Comparison of ENCODE assay signal across 20 cellular contexts in the genomic region with DNA sequence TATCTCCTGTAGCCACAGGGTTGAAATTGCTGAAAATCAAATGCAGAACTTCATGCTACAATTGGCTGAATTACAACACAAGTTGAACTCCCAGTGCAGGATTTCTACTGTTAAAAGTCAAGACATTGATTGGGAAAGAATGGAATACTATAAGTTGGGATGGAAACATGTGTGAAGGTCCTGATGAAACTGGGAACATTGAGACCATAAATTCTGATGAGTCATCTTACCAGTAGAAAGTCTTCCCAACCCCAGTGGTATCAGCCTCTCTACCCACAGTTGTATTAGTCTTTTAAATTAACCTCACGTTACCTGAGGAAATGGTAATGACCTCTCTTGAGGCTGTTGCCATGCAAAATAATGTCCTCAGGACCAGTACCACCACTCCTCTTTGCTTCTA. TPM values are rescaled to one million over a fixed set of nuclear protein-coding genes. Genes with fewer than 3 reads are reported as not detected.
DNase-seq lines count a peak whose midpoint lies in the region; ATAC-seq, FAIRE-seq and TF ChIP-seq lines count a peak whose summit lies in the region.
"Had no signal": no experiment of that assay in that cellular context is flagged by ENCODE, and none has a peak within 500 bp of the region (broad histone marks: within the 10 kb centered on the region; RNA-seq: fewer than 3 reads in every experiment).

No MANE protein-coding gene starts in this region.

- no peaks in the 10 kb centered on the region for H3K36me3 Mint-ChIP-seq in GM23338 (ENCODE audit: low read depth)
- H3K36me3 Mint-ChIP-seq in activated CD4-positive, alpha-beta memory T cell treated with anti-CD3 and anti-CD28 coated beads, Interleukin-2, amount 10 ng/mL, durations not matched to agents 7 days and 5 days (ENCODE audit: low read depth), result peaks cover 3% of the 10 kb centered on the region
- H3K36me3 Mint-ChIP-seq: CD14-positive monocyte; CD8-positive, alpha-beta T cell had no signal

- no peaks in the 10 kb centered on the region for H3K27me3 Mint-ChIP-seq in GM23338 (ENCODE audit: insufficient read depth, low read depth, poor library complexity)
- peaks cover 2% of the 10 kb centered on the region for H3K27me3 Mint-ChIP-seq in activated CD4-positive, alpha-beta memory T cell treated with anti-CD3 and anti-CD28 coated beads, Interleukin-2, amount 10 ng/mL, durations not matched to agents 7 days and 5 days

- H3K27me3 ChIP-seq in GM23338 (ENCODE audit: insufficient read depth) (no peaks in the 10 kb centered on the region), H1 (replicated peaks in 1 of 4; ENCODE audit: control insufficient read depth in 3 of 4, extremely low read depth in 1 of 4, insufficient read depth in 3 of 4, low read length in 3 of 4) (no peaks in the 10 kb centered on the region), testis (no peaks in the 10 kb centered on the region)

- no peak for TF ChIP-seq CTCF in GM23338 (conservative IDR thresholded peaks at IDR 0.05; ENCODE audit: low read depth in 2 of 2)
- TF ChIP-seq CTCF in H1 (IDR thresholded peaks at IDR 0.05; ENCODE audit: control extremely low read depth in 1 of 3, insufficient read depth in 1 of 3, low read depth in 1 of 3, low read length in 3 of 3), result no peak
- TF ChIP-seq CTCF in mucosa of descending colon (IDR thresholded peaks at IDR 0.05), result no peak
- no peak for TF ChIP-seq CTCF in testis (IDR thresholded peaks at IDR 0.05)

- no peak overlapping the region for H3K56ac ChIP-seq in H1 (replicated peaks; ENCODE audit: insufficient read length, low read depth, low read length)

- no peaks in the 10 kb centered on the region for H3K9me3 ChIP-seq in H1 (ENCODE audit: insufficient read depth in 2 of 2, low read depth in 1 of 2, low read length in 1 of 2)
- no peaks in the 10 kb centered on the region for H3K9me3 ChIP-seq in mucosa of descending colon
- H3K9me3 ChIP-seq in testis, result no peaks in the 10 kb centered on the region

- H2BK12ac ChIP-seq in H1 (ENCODE audit: low read depth, low read length), result no peak overlapping the region

- POLR2A ChIA-PET in H1 (lab: Charles Lee; ENCODE audit: partially characterized antibody), result no interaction called here
- POLR2A ChIA-PET in activated CD4-positive, alpha-beta memory T cell treated with anti-CD3 and anti-CD28 coated beads, Interleukin-2, amount 10 ng/mL, durations not matched to agents 7 days and 5 days (lab: Charles Lee), result no interaction called here

- no peak overlapping the region for H2BK5ac ChIP-seq in H1 (ENCODE audit: low read depth, low read length)

- CTCF ChIA-PET in H1 (lab: Charles Lee; ENCODE audit: partially characterized antibody), result interaction anchor here (1.0 kb wide), 1 partner anchor 16 kb away, joined by 3 read pairs; no protein-coding TSS in a partner anchor
- CTCF ChIA-PET in activated CD4-positive, alpha-beta memory T cell treated with anti-CD3 and anti-CD28 coated beads, Interleukin-2, amount 10 ng/mL, durations not matched to agents 7 days and 5 days (lab: Charles Lee), result no interaction called here

- H3K23ac ChIP-seq in H1 (ENCODE audit: insufficient read length), result peak overlapping the region; percentile 70

- H3K79me2 ChIP-seq in GM23338 (replicated peaks; ENCODE audit: insufficient read depth) (no peaks in the 10 kb centered on the region), H1 (ENCODE audit: control insufficient read depth in 1 of 2, insufficient read depth in 2 of 2, low read length in 2 of 2) (no peaks in the 10 kb centered on the region)

- ATAC-seq in GM23338 (no peak), mucosa of descending colon (peak; percentile 17)
- ATAC-seq: CD8-positive, alpha-beta T cell had no signal

- H2AK5ac ChIP-seq in H1 (ENCODE audit: low read depth, low read length), result no peak overlapping the region

- H3K23me2 ChIP-seq in H1 (ENCODE audit: low read depth, low read length), result no peaks in the 10 kb centered on the region

- no peak for TF ChIP-seq POLR2A in H1 (IDR thresholded peaks at IDR 0.05; ENCODE audit: control extremely low read depth in 1 of 2, low read depth in 2 of 2, low read length in 2 of 2)
- TF ChIP-seq POLR2A in testis (IDR thresholded peaks at IDR 0.05), result no peak

- H2AFZ ChIP-seq in GM23338 (peak overlapping the region; percentile 90), H1 (ENCODE audit: low read length) (peak overlapping the region; percentile 70; the same call in 1 of the 2 replicates)

- no peak overlapping the region for H3K14ac ChIP-seq in H1 (ENCODE audit: insufficient read length)

- DNase-seq in GM23338 (ENCODE audit: low spot score), result no peak
- peak; percentile 9 for DNase-seq in NCI-H226
- DNase-seq in H1 (ENCODE audit: low read depth in 1 of 2, low spot score in 2 of 2), result no peak
- no peak for DNase-seq in mucosa of descending colon
- DNase-seq in activated CD4-positive, alpha-beta memory T cell treated with anti-CD3 and anti-CD28 coated beads, Interleukin-2, amount 10 ng/mL, durations not matched to agents 7 days and 5 days, result no peak
- no peak for DNase-seq in testis
- DNase-seq in glomerular visceral epithelial cell (ENCODE audit: extremely low spot score), result no peak
- DNase-seq: CD8-positive, alpha-beta T cell; COR-L47; DMS153; DMS79 treated with DMSO at 0.1 percent for 48 hours; EL; H7 had no signal

- no peak overlapping the region for H2BK15ac ChIP-seq in H1 (ENCODE audit: low read length)

- no peaks in the 10 kb centered on the region for H4K20me1 ChIP-seq in GM23338 (replicated peaks; ENCODE audit: insufficient read depth)
- H4K20me1 ChIP-seq in H1 (replicated peaks in 1 of 2; ENCODE audit: control insufficient read depth in 1 of 2, insufficient read depth in 2 of 2, low read length in 2 of 2), result no peaks in the 10 kb centered on the region

- no peak overlapping the region for H2BK120ac ChIP-seq in H1 (replicated peaks; ENCODE audit: low read depth, low read length)

- H4K8ac ChIP-seq in H1 (ENCODE audit: extremely low read depth, insufficient read depth, low read length), result no peak overlapping the region

- H3K9me2 ChIP-seq in GM23338 (ENCODE audit: insufficient read depth), result 0 out of 2 replicates have a peak, but pooled peaks cover 14% of the 10 kb centered on the region

- FAIRE-seq in H1 (lab: Jason Lieb, UNC), result no peak
- FAIRE-seq: A204.1, D721Med, G401.6, GM12891, GM19239 had no signal

- TF ChIP-seq EP300 in H1 (IDR thresholded peaks at IDR 0.05; ENCODE audit: borderline replicate concordance in 1 of 2, low read depth in 2 of 2, low read length in 2 of 2), result no peak

- H3K4me1 Mint-ChIP-seq in GM23338, result peaks cover 7% of the 10 kb centered on the region; the same call in 2 of the 3 replicates
- no peaks in the 10 kb centered on the region for H3K4me1 Mint-ChIP-seq in activated CD4-positive, alpha-beta memory T cell treated with anti-CD3 and anti-CD28 coated beads, Interleukin-2, amount 10 ng/mL, durations not matched to agents 7 days and 5 days
- H3K4me1 Mint-ChIP-seq: CD14-positive monocyte had no signal

- H3K27ac Mint-ChIP-seq in GM23338, result no peak overlapping the region
- no peak overlapping the region for H3K27ac Mint-ChIP-seq in activated CD4-positive, alpha-beta memory T cell treated with anti-CD3 and anti-CD28 coated beads, Interleukin-2, amount 10 ng/mL, durations not matched to agents 7 days and 5 days
- H3K27ac Mint-ChIP-seq: CD14-positive monocyte; CD8-positive, alpha-beta T cell had no signal

- no peak overlapping the region for H4K5ac ChIP-seq in H1 (ENCODE audit: insufficient read length, low read depth, low read length)

- H3K79me1 ChIP-seq in H1 (ENCODE audit: low read depth, low read length), result no peaks in the 10 kb centered on the region

- H3K27ac ChIP-seq in GM23338 (ENCODE audit: low read depth) (no peak overlapping the region), H1 (ENCODE audit: low read depth, low read length) (no peak overlapping the region), testis (no peak overlapping the region)
- H3K27ac ChIP-seq: HL-60 had no signal

- no peak for TF ChIP-seq RAD21 in H1 (IDR thresholded peaks at IDR 0.05 in 1 of 2, conservative IDR thresholded peaks at IDR 0.05 in 1 of 2; ENCODE audit: low read depth in 2 of 2, low read length in 2 of 2)

- H3K36me3 ChIP-seq in GM23338 (ENCODE audit: insufficient read depth) (no peaks in the 10 kb centered on the region), H1 (ENCODE audit: control insufficient read depth in 2 of 4, insufficient read depth in 4 of 4, low read length in 3 of 4) (no peaks in the 10 kb centered on the region), mucosa of descending colon (ENCODE audit: low read depth) (no peaks in the 10 kb centered on the region), testis (ENCODE audit: low read depth, missing control alignments) (no peaks in the 10 kb centered on the region)

- H3K9me3 Mint-ChIP-seq in GM23338, result no peaks in the 10 kb centered on the region
- H3K9me3 Mint-ChIP-seq in activated CD4-positive, alpha-beta memory T cell treated with anti-CD3 and anti-CD28 coated beads, Interleukin-2, amount 10 ng/mL, durations not matched to agents 7 days and 5 days, result no peaks in the 10 kb centered on the region

- H3K4me1 ChIP-seq in GM23338 (ENCODE audit: insufficient read depth) (no peaks in the 10 kb centered on the region), H1 (replicated peaks in 1 of 4; ENCODE audit: control insufficient read depth in 3 of 4, insufficient read depth in 4 of 4, low read length in 3 of 4) (no peaks in the 10 kb centered on the region), mucosa of descending colon (ENCODE audit: low read depth) (no peaks in the 10 kb centered on the region), testis (peaks cover 4% of the 10 kb centered on the region)

- H4K91ac ChIP-seq in H1 (replicated peaks; ENCODE audit: insufficient read length, low read length), result no peak overlapping the region

- intact Hi-C loops in mucosa of descending colon (cut with DNase I, micrococcal nuclease), result no loop called here
- intact Hi-C loops in testis (cut with DNase I; ENCODE audit: low total_unique reads), result no loop called here

- H3F3A ChIP-seq in GM23338 (replicated peaks; ENCODE audit: low read depth), result no peaks in the 10 kb centered on the region

- no peak overlapping the region for H3K4ac ChIP-seq in H1 (replicated peaks; ENCODE audit: insufficient read length, low read depth, low read length)

- H3K9ac ChIP-seq in H1 (replicated peaks in 1 of 4; ENCODE audit: extremely low read depth in 1 of 4, low read depth in 3 of 4, low read length in 3 of 4), result no peak overlapping the region

- no peak overlapping the region for H3K4me3 Mint-ChIP-seq in GM23338
- H3K4me3 Mint-ChIP-seq in activated CD4-positive, alpha-beta memory T cell treated with anti-CD3 and anti-CD28 coated beads, Interleukin-2, amount 10 ng/mL, durations not matched to agents 7 days and 5 days, result no peak overlapping the region
- H3K4me3 Mint-ChIP-seq: CD14-positive monocyte; CD8-positive, alpha-beta T cell had no signal

- H3K4me2 ChIP-seq in GM23338, result no peak overlapping the region
- no peak overlapping the region for H3K4me2 ChIP-seq in H1 (ENCODE audit: insufficient read depth in 1 of 2, low read depth in 2 of 2, low read length in 2 of 2)

- no peak overlapping the region for H2BK20ac ChIP-seq in H1 (ENCODE audit: low read length)

- H3K18ac ChIP-seq in H1 (ENCODE audit: extremely low read depth, low read length), result no peak overlapping the region

- WGBS in H1 (ENCODE audit: extremely low coverage in 1 of 2, insufficient coverage in 1 of 2, insufficient read length in 1 of 2, insufficient replicate concordance in 2 of 2, low coverage in 1 of 2, low lambda C conversion rate in 2 of 2, missing lambda C conversion rate in 1 of 2), 2 experiments, result 80% methylated on average over 1 of the region's 1 CpG; no CpG with 5 or more reads in 1 of the 2 experiments
- 88 to 100% methylated on average over 1 of the region's 1 CpG for WGBS in testis, 2 donors

- H3K4me3 ChIP-seq in GM23338, result no peak overlapping the region
- no peak overlapping the region for H3K4me3 ChIP-seq in H1 (ENCODE audit: extremely low read depth in 1 of 4, insufficient read depth in 2 of 4, low read depth in 3 of 4, low read length in 4 of 4)
- H3K4me3 ChIP-seq in mucosa of descending colon, result no peak overlapping the region
- H3K4me3 ChIP-seq in testis, result no peak overlapping the region

RNA-seq across cellular contexts. Expression of gene DYRK2, which starts 27.4 kb away (rescaled TPM):
- total RNA-seq in GM23338 (2014; rRNA removed; shearing (Covaris generic)), result 30.4 and 34.1 TPM in 2 replicates
- polyA plus RNA-seq in GM23338 (2016; fragmentation: Nextera tagmentation; extraction: Ambion mirVana) (6.9 and 7.1 TPM in 2 replicates), H1 (2011; rRNA removed) (11.2 and 13.9 TPM in 2 replicates), testis (ENCODE audit: insufficient read depth, low read depth, low replicate concordance) (14.6 TPM)
- total RNA-seq in H1 (2021; fragmentation: NEBNext Ultra II Directional; extraction: Animal tissue kit (Norgen Biotek cat#: 25700)), result 31.6 and 34.9 TPM in 2 replicates
- polyA plus RNA-seq in H1 (2011; cell fraction: cytosol; rRNA removed), result 14.4 TPM
- 30.8 TPM for polyA plus RNA-seq in H1 (2011; cell fraction: nucleus; rRNA removed)
- 18.9 to 22.9 TPM (median 20.4 TPM) in 4 replicates for polyA plus RNA-seq in H1 (2012, experiment 1 of 2)
- polyA plus RNA-seq in H1 (2012, experiment 2 of 2), result 3.8 TPM
- 10.4 TPM for polyA plus RNA-seq in H1 (2013, experiment 1 of 2)
- 10.1 TPM for polyA plus RNA-seq in H1 (2013, experiment 2 of 2)
- 72.5 and 75.7 TPM in 2 replicates for polyA minus RNA-seq in H1 (2011; rRNA and poly(A)+ RNA removed)
- 36.9 TPM for polyA minus RNA-seq in H1 (2011; cell fraction: cytosol; rRNA and poly(A)+ RNA removed)
- polyA minus RNA-seq in H1 (2011; cell fraction: nucleus; rRNA and poly(A)+ RNA removed), result 61.0 TPM
- total RNA-seq in mucosa of descending colon (100 to 1,000 TPM in 2 of 3 donors, 10 to 100 TPM in 1; 65.2 to 161 (median 111) TPM), testis (10 to 100 TPM; 17.4 to 18.4 TPM)
- 10 to 100 TPM; 49.5 to 53.5 TPM for total RNA-seq in activated CD4-positive, alpha-beta memory T cell treated with anti-CD3 and anti-CD28 coated beads, Interleukin-2, amount 10 ng/mL, durations not matched to agents 7 days and 5 days
